ENCODE assay signal across 22 cellular contexts in genomic region chr3:134708025-134708597, GRCh38. TPM values are rescaled to one million over a fixed set of nuclear protein-coding genes. Genes with fewer than 3 reads are reported as not detected.
DNase-seq lines count a peak whose midpoint lies in the region; TF ChIP-seq lines count a peak whose summit lies in the region.
"Had no signal": no experiment of that assay in that cellular context is flagged by ENCODE, and none has a peak within 500 bp of the region (broad histone marks: within the 10 kb centered on the region; RNA-seq: fewer than 3 reads in every experiment).

No MANE protein-coding gene starts in this region.

- TF ChIP-seq CTCF in SK-N-SH (IDR thresholded peaks at IDR 0.05): no peak
- TF ChIP-seq CTCF in fibroblast of mammary gland (conservative IDR thresholded peaks at IDR 0.05; ENCODE audit: control insufficient read depth, insufficient read depth, low read depth, low read length): no peak

- POLR2A ChIA-PET in SK-N-SH (lab: Yijun Ruan, JAX): no interaction called here

- in situ Hi-C loops in GM23248 (cut with MboI): no loop called here

- DNase-seq in GM23248: peak; percentile 84
- DNase-seq in SK-N-SH: no peak
- peak; percentile 84 for DNase-seq in fibroblast of mammary gland (ENCODE audit: low read depth)
- DNase-seq in stimulated activated CD4-positive, alpha-beta T cell treated with anti-CD3 and anti-CD28 coated beads, Interleukin-15, amount 100 ng/mL, for 24 hours: no peak
- DNase-seq in SHP77 treated with DMSO at 0.1 percent for 48 hours (lab: John Stamatoyannopoulos, UW): no peak
- no peak for DNase-seq in NCI-H146 (lab: John Stamatoyannopoulos, UW)
- DNase-seq in NCI-H1105 (lab: John Stamatoyannopoulos, UW): no peak
- DNase-seq: activated CD4-positive, alpha-beta T cell treated with anti-CD3 and anti-CD28 coated beads, Interleukin-2, amount 50 U/mL, for 48 hours; activated CD8-positive, alpha-beta memory T cell treated with anti-CD3 and anti-CD28 coated beads, Interleukin-2, amount 50 U/mL, for 48 hours; activated naive CD8-positive, alpha-beta T cell treated with anti-CD3 and anti-CD28 coated beads, Interleukin-2, amount 10 ng/mL, durations not matched to agents 7 days and 5 days; DMS53; HCEC 1CT; left ventricle myocardium superior; naive thymus-derived CD8-positive, alpha-beta T cell; SHP77; stimulated activated CD4-positive, alpha-beta T cell treated with anti-CD3 and anti-CD28 coated beads, Interleukin-4, amount 100 ng/mL, for 24 hours; stimulated activated naive CD8-positive, alpha-beta T cell treated with anti-CD3 and anti-CD28 coated beads, Interleukin-15, Interleukin-2, amounts not matched to agents 100 U/mL and 50 U/mL, for 24 hours; tibial artery had no signal

- H3K27ac ChIP-seq in GM23248 (peak overlapping the region; percentile 66), SK-N-SH (ENCODE audit: low read depth in 2 of 2, low read length in 1 of 2) (peak overlapping the region in 1 of 2 experiments; percentile 97; a peak in 2 of 4 replicates)
- H3K27ac ChIP-seq: HL-60, tibial artery had no signal

- H4K20me1 ChIP-seq in GM23248 (ENCODE audit: insufficient read depth): no peaks in the 10 kb centered on the region
- no peaks in the 10 kb centered on the region for H4K20me1 ChIP-seq in SK-N-SH (ENCODE audit: insufficient read depth)

- peaks cover 38% of the 10 kb centered on the region for H3K4me1 ChIP-seq in GM23248 (ENCODE audit: insufficient read depth)
- H3K4me1 ChIP-seq in SK-N-SH (ENCODE audit: control insufficient read depth in 1 of 2, insufficient read depth in 2 of 2, low read depth in 1 of 2, low read length in 1 of 2): peaks cover 0 to 23% of the 10 kb centered on the region in 2 experiments; a peak in 3 of 4 replicates

- CTCF ChIA-PET in SK-N-SH (lab: Yijun Ruan, JAX): interaction anchor here (0.6 to 1.2 kb wide), 2 partner anchors 81 to 107 kb away, joined by 3 to 4 read pairs; no protein-coding TSS in a partner anchor

- WGBS in GM23248 (ENCODE audit: low coverage in 1 of 2, low lambda C conversion rate in 2 of 2, missing lambda C conversion rate in 2 of 2), 2 experiments: 0 to 5% methylated on average over 1 of the region's 1 CpG
- WGBS in SK-N-SH (ENCODE audit: low lambda C conversion rate): 4% methylated on average over 1 of the region's 1 CpG

- H3K9me2 ChIP-seq in GM23248 (ENCODE audit: insufficient read depth): no peaks in the 10 kb centered on the region
- no peaks in the 10 kb centered on the region for H3K9me2 ChIP-seq in SK-N-SH

- H3K27me3 ChIP-seq in GM23248 (replicated peaks; ENCODE audit: insufficient read depth) (no peaks in the 10 kb centered on the region), SK-N-SH (ENCODE audit: insufficient read depth) (no peaks in the 10 kb centered on the region)
- H3K27me3 ChIP-seq: tibial artery had no signal

- H3K4me2 ChIP-seq in GM23248 (ENCODE audit: unreplicated experiment) (peak overlapping the region; percentile 2), SK-N-SH (peak overlapping the region; percentile 78; the same call in 1 of the 2 replicates)

- TF ChIP-seq EP300 in SK-N-SH (IDR thresholded peaks at IDR 0.05; ENCODE audit: borderline replicate concordance in 1 of 2, low read depth in 1 of 2, low read length in 1 of 2): peak in 1 of 2 experiments; percentile 84; a peak in 2 of 4 replicates

- H2AFZ ChIP-seq in GM23248 (0 out of 2 replicates have a peak overlapping the region, but pooled peaks have one; percentile 23), SK-N-SH (ENCODE audit: low read depth) (peak overlapping the region; percentile 24; the same call in 1 of the 2 replicates)

- H3K36me3 ChIP-seq in GM23248 (ENCODE audit: low read depth): no peaks in the 10 kb centered on the region
- no peaks in the 10 kb centered on the region for H3K36me3 ChIP-seq in SK-N-SH (replicated peaks in 1 of 2; ENCODE audit: control insufficient read depth in 1 of 2, insufficient read depth in 2 of 2, low read length in 1 of 2)
- H3K36me3 ChIP-seq: tibial artery had no signal

- H3K4me3 ChIP-seq in GM23248: no peak overlapping the region
- H3K4me3 ChIP-seq in SK-N-SH (ENCODE audit: low read depth in 2 of 2, low read length in 1 of 2): no peak overlapping the region
- H3K4me3 ChIP-seq in fibroblast of mammary gland (ENCODE audit: control insufficient read depth, low read depth, low read length): no peak overlapping the region
- H3K4me3 ChIP-seq: tibial artery had no signal

- H3K9ac ChIP-seq in GM23248: 0 out of 2 replicates have a peak overlapping the region, but pooled peaks have one; percentile 17
- peak overlapping the region; percentile 60; the same call in 1 of the 2 replicates for H3K9ac ChIP-seq in SK-N-SH

- TF ChIP-seq RAD21 in SK-N-SH (IDR thresholded peaks at IDR 0.05; ENCODE audit: low read length): no peak

- H3K9me3 ChIP-seq in GM23248 (ENCODE audit: low read depth) (no peaks in the 10 kb centered on the region), SK-N-SH (no peaks in the 10 kb centered on the region)
- H3K9me3 ChIP-seq: tibial artery had no signal

- H3F3A ChIP-seq in GM23248 (ENCODE audit: insufficient read depth): peaks cover 25% of the 10 kb centered on the region
- peaks cover 40% of the 10 kb centered on the region for H3F3A ChIP-seq in SK-N-SH (replicated peaks; ENCODE audit: insufficient read depth)

- no peaks in the 10 kb centered on the region for H3K79me2 ChIP-seq in GM23248 (ENCODE audit: insufficient read depth)
- H3K79me2 ChIP-seq in SK-N-SH (ENCODE audit: insufficient read depth): no peaks in the 10 kb centered on the region

TF ChIP-seq in SK-N-SH, 30 proteins besides CTCF, POLR2A, EP300 and RAD21 (continues in another document):
- TF ChIP-seq MEF2A (IDR thresholded peaks at IDR 0.05; ENCODE audit: borderline replicate concordance, low read depth): no peak
- TF ChIP-seq TEAD4 (IDR thresholded peaks at IDR 0.05; ENCODE audit: borderline replicate concordance, insufficient read depth): no peak
- no peak for TF ChIP-seq TAF1 (IDR thresholded peaks at IDR 0.05; ENCODE audit: borderline replicate concordance, low read depth, low read length)
- 0 out of 2 replicates have a peak, but pooled peaks have one; percentile 15 for TF ChIP-seq SIN3A (IDR thresholded peaks at IDR 0.05; ENCODE audit: borderline replicate concordance, low read depth, low read length)
- TF ChIP-seq MAX (IDR thresholded peaks at IDR 0.05; ENCODE audit: low read depth): no peak
- TF ChIP-seq NRF1 (IDR thresholded peaks at IDR 0.05; ENCODE audit: low read depth, low read length): no peak
- no peak for TF ChIP-seq USF2 (IDR thresholded peaks at IDR 0.05; ENCODE audit: borderline replicate concordance, low read depth, low read length)
- peak; percentile 76 for TF ChIP-seq NFIC (IDR thresholded peaks at IDR 0.05; ENCODE audit: borderline replicate concordance)
- TF ChIP-seq RXRA (IDR thresholded peaks at IDR 0.05; ENCODE audit: borderline replicate concordance, low read depth): no peak
- TF ChIP-seq RFX5 (IDR thresholded peaks at IDR 0.05; ENCODE audit: low read length): no peak
- peak; percentile 59; the same call in 1 of the 2 replicates for TF ChIP-seq FOSL2 (IDR thresholded peaks at IDR 0.05; ENCODE audit: borderline replicate concordance, low read depth)
- TF ChIP-seq PBX3 (IDR thresholded peaks at IDR 0.05): peak; percentile 97
- TF ChIP-seq ZBTB33 (IDR thresholded peaks at IDR 0.05; ENCODE audit: borderline replicate concordance, low read depth): no peak
- TF ChIP-seq YY1 (IDR thresholded peaks at IDR 0.05; ENCODE audit: low read depth): no peak
- TF ChIP-seq RCOR1 (IDR thresholded peaks at IDR 0.05; ENCODE audit: low read length): no peak
- TF ChIP-seq FOXM1 (IDR thresholded peaks at IDR 0.05; ENCODE audit: low read depth): peak; percentile 46; the same call in 1 of the 2 replicates
- no peak for TF ChIP-seq SMC3 (IDR thresholded peaks at IDR 0.05; ENCODE audit: low read depth, low read length)

RNA-seq across cellular contexts. Expression of gene KY, which starts 57.3 kb away (rescaled TPM):
- 0.51 and 0.76 TPM in 2 replicates for total RNA-seq in GM23248 (2014; rRNA removed; shearing (Covaris generic))
- polyA plus RNA-seq in GM23248 (2016; fragmentation: Nextera tagmentation; extraction: Ambion mirVana): 0.39 and 0.65 TPM in 2 replicates
- polyA plus RNA-seq in SK-N-SH (2012; rRNA removed): 1.9 and 2.4 TPM in 2 replicates
- 1.2 and 1.4 TPM in 2 replicates for polyA plus RNA-seq in SK-N-SH (2012; cell fraction: cytosol; rRNA removed)
- 3.1 and 3.3 TPM in 2 replicates for polyA plus RNA-seq in SK-N-SH (2012; cell fraction: nucleus; rRNA removed)
- total RNA-seq: activated naive CD8-positive, alpha-beta T cell treated with anti-CD3 and anti-CD28 coated beads, Interleukin-2, amount 10 ng/mL, durations not matched to agents 7 days and 5 days; epithelial cell of proximal tubule; mesothelial cell of epicardium; naive thymus-derived CD8-positive, alpha-beta T cell; OCI-LY7 had no signal
- polyA plus RNA-seq: naive thymus-derived CD8-positive, alpha-beta T cell had no signal

Comparison
In these comparisons a context has a peak if more than half of its experiments do, and no peak if none do; other contexts are left out.
1. DNase-seq: peak in GM23248 (single experiment) and fibroblast of mammary gland (single experiment); none in SK-N-SH (single experiment), stimulated activated CD4-positive, alpha-beta T cell treated with anti-CD3 and anti-CD28 coated beads, Interleukin-15, amount 100 ng/mL, for 24 hours (single experiment), SHP77 treated with DMSO at 0.1 percent for 48 hours (single experiment), NCI-H146 (single experiment) and NCI-H1105 (single experiment).